8 cellular contexts compared by ENCODE assay signal in genomic region chr17:54899721-54900456, GRCh38. TPM values are rescaled to one million over a fixed set of nuclear protein-coding genes. Genes with fewer than 3 reads are reported as not detected.
DNase-seq lines count a peak whose midpoint lies in the region; ATAC-seq and TF ChIP-seq lines count a peak whose summit lies in the region.

No MANE protein-coding gene starts in this region.

- peaks cover 28% of the 10 kb centered on the region for H3K4me1 Mint-ChIP-seq in nephron

- peaks cover 24% of the 10 kb centered on the region for H3K27me3 Mint-ChIP-seq in nephron (ENCODE audit: low read depth)

- in situ Hi-C loops in brain microvascular endothelial cell (cut with HindIII; ENCODE audit: low pct_ligation_motif_present, low sequenced_read_pairs): no loop called here

- no peaks in the 10 kb centered on the region for H3K36me3 Mint-ChIP-seq in nephron (ENCODE audit: low read depth)

- H3K36me3 ChIP-seq in brain microvascular endothelial cell (replicated peaks): no peaks in the 10 kb centered on the region

- TF ChIP-seq CTCF in brain microvascular endothelial cell (IDR thresholded peaks at IDR 0.05; ENCODE audit: low read depth, low read length, missing control alignments) (no peak), nephron (IDR thresholded peaks at IDR 0.05; ENCODE audit: unreplicated experiment in 3 of 3) (no peak), foreskin keratinocyte (conservative IDR thresholded peaks at IDR 0.05) (no peak)

- peak overlapping the region; percentile 87 to 89 (median 88) for H3K4me3 Mint-ChIP-seq in nephron

- ATAC-seq in foreskin keratinocyte (no peak), GM21825 (IDR thresholded peaks at IDR 0.05; ENCODE audit: unreplicated experiment) (no peak)

- H3K27me3 ChIP-seq in brain microvascular endothelial cell (replicated peaks) (no peaks in the 10 kb centered on the region), foreskin keratinocyte (no peaks in the 10 kb centered on the region)

- H3K4me3 ChIP-seq in brain microvascular endothelial cell (ENCODE audit: low read depth, low read length): peak overlapping the region; percentile 77

- H3K27ac ChIP-seq in brain microvascular endothelial cell: no peak overlapping the region
- H3K27ac ChIP-seq in foreskin keratinocyte: no peak overlapping the region

- H3K27ac Mint-ChIP-seq in nephron: peak overlapping the region; percentile 67 to 89 (median 79)

- DNase-seq in NCI-H82 (lab: John Stamatoyannopoulos, UW): peak; percentile 38
- no peak for DNase-seq in NCI-H82 treated with DMSO at 0.1 percent for 48 hours (lab: John Stamatoyannopoulos, UW; ENCODE audit: unreplicated experiment)
- peak; percentile 45 for DNase-seq in NCI-H2029 (lab: John Stamatoyannopoulos, UW)
- no peak for DNase-seq in brain microvascular endothelial cell
- no peak for DNase-seq in foreskin keratinocyte
- DNase-seq in GOT3 (lab: John Stamatoyannopoulos, UW): no peak

- no peaks in the 10 kb centered on the region for H3K9me3 Mint-ChIP-seq in nephron

- no peaks in the 10 kb centered on the region for H3K4me1 ChIP-seq in foreskin keratinocyte

RNA-seq across cellular contexts. Expression of gene TOM1L1, which starts 0.8 kb away (rescaled TPM):
- total RNA-seq in foreskin keratinocyte: 59.6 and 70.1 TPM in 2 replicates
- polyA plus RNA-seq in foreskin keratinocyte: 26.1 and 26.7 TPM in 2 replicates

Comparison
In these comparisons a context has a peak if more than half of its experiments do, and no peak if none do; other contexts are left out.
1. DNase-seq: peak in NCI-H82 (single experiment) and NCI-H2029 (single experiment); none in NCI-H82 treated with DMSO at 0.1 percent for 48 hours (single experiment), brain microvascular endothelial cell (single experiment), foreskin keratinocyte (0 of 2) and GOT3 (single experiment).